Comparison of ENCODE assay signal across 5 cellular contexts in the genomic region with DNA sequence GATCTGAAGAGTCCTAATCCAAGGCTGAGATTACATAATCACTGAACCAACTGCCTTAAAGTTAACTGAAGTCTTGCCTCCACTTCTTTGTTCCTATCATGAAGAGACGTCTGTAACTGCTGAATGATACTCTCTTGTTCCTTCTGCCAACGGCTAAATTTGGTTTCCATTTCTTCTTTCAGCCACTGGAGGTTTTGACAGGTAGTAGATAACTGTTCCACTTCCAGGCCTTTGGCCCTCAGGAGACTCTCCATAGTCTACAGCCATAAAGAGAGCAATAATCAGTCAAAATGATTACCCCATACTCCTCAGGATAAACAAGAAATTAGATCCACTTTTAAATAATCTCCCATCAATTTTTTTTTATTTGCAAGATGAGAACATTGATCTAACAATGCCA.
DNase-seq lines count a peak whose midpoint lies in the region; ATAC-seq and TF ChIP-seq lines count a peak whose summit lies in the region.
"Not testable (repeated sequence)": the region's sequence is repeated elsewhere in the genome, so short reads cannot be mapped to it uniquely, and the experiment has no call there.

No MANE protein-coding gene starts in this region.

- not testable (repeated sequence) for H3K27me3 ChIP-seq in heart left ventricle, gastrocnemius medialis

- not testable (repeated sequence) for H3K27ac ChIP-seq in heart left ventricle
- H3K27ac ChIP-seq in gastrocnemius medialis, result peak overlapping the region in 2 of 4 donors; percentile 14 to 38

- intact Hi-C loops in Right ventricle myocardium inferior (cut with DNase I); heart left ventricle (cut with DNase I); left ventricle myocardium superior (cut with micrococcal nuclease); gastrocnemius medialis (cut with DNase I; ENCODE audit: low total_unique reads): not testable (repeated sequence)

- DNase-seq in MV-4-11 (lab: John Stamatoyannopoulos, UW), result peak; percentile 64
- not testable (repeated sequence) for DNase-seq in Right ventricle myocardium inferior (ENCODE audit: missing footprints); heart left ventricle; left ventricle myocardium superior; gastrocnemius medialis

- peaks cover 0 to 52% (median 4%) of the 10 kb centered on the region in 9 donors for H3K36me3 ChIP-seq in heart left ventricle
- not testable (repeated sequence) for H3K36me3 ChIP-seq in gastrocnemius medialis

- in situ Hi-C loops in gastrocnemius medialis (cut with MboI; ENCODE audit: low sequenced_read_pairs in 4 of 4), result not testable (repeated sequence)

- not testable (repeated sequence) for TF ChIP-seq POLR2A in heart left ventricle (IDR thresholded peaks at IDR 0.05); gastrocnemius medialis (IDR thresholded peaks at IDR 0.05)

- WGBS in heart left ventricle, 4 donors, result 51% methylated on average over 2 of the region's 2 CpGs; no CpG with 5 or more reads in 3 of the 4 donors

- not testable (repeated sequence) for H3K9me3 ChIP-seq in heart left ventricle, gastrocnemius medialis

- TF ChIP-seq CTCF in heart left ventricle (IDR thresholded peaks at IDR 0.05); gastrocnemius medialis (IDR thresholded peaks at IDR 0.05 in 4 of 5, conservative IDR thresholded peaks at IDR 0.05 in 1 of 5): not testable (repeated sequence)

- H3K4me1 ChIP-seq in heart left ventricle, gastrocnemius medialis: not testable (repeated sequence)

- ATAC-seq in Right ventricle myocardium inferior, result peak; percentile 41
- peak; percentile 10 to 49 (median 36) for ATAC-seq in heart left ventricle
- ATAC-seq in left ventricle myocardium superior, result peak; percentile 71
- peak; percentile 28 to 32 for ATAC-seq in gastrocnemius medialis

- not testable (repeated sequence) for H3K4me3 ChIP-seq in heart left ventricle, gastrocnemius medialis
